In the genomic region with DNA sequence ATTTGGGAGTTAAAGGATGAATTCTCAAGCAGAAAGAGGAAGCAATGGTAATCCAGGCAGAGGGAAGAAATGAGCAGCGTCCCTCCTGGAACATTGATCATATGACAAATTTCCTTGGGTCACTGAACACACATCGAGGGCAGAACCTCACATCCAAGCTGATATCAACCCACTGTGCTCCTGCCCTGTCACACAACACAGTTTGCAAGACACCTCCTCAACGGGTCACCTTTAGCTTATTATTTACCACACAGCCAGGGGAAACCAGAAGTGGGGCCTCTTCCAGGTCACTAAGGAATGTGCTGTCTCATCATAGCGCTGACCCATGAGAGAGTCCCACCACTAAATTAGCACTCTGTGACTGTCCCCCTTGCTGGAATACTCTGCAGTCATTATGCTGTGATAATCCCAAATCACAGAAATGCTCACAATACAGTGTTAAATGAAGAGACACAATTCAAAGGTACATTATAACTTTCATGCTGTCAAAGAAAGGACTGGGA, we compare ENCODE assay signal across 23 cellular contexts.
"Had no signal": no experiment of that assay in that cellular context is flagged by ENCODE, and none has a peak within 500 bp of the region (broad histone marks: within the 10 kb centered on the region; RNA-seq: fewer than 3 reads in every experiment).

No MANE protein-coding gene starts in this region.

- H3K36me3 Mint-ChIP-seq: immature natural killer cell; natural killer cell; stimulated activated naive B cell treated with anti-CD40 and anti-IgM and Interleukin-4, amounts not matched to agents 10 μg/mL and 1 μg/mL and 100 μg/mL, for 72 hours had no signal

- ATAC-seq: left ventricle myocardium superior; lower lobe of right lung; natural killer cell; pancreas; stimulated activated naive B cell treated with anti-CD40 and anti-IgM and Interleukin-4, amounts not matched to agents 10 μg/mL and 1 μg/mL and 100 μg/mL, for 72 hours; upper lobe of right lung had no signal

- H3K27ac Mint-ChIP-seq: immature natural killer cell; natural killer cell; stimulated activated naive B cell treated with anti-CD40 and anti-IgM and Interleukin-4, amounts not matched to agents 10 μg/mL and 1 μg/mL and 100 μg/mL, for 72 hours; stimulated activated naive CD8-positive, alpha-beta T cell treated with anti-CD3 and anti-CD28 coated beads, Interleukin-15, Interleukin-2, amounts not matched to agents 100 ng/mL and 50 ng/mL, for 24 hours had no signal

- H3K4me3 Mint-ChIP-seq: immature natural killer cell; natural killer cell; stimulated activated naive B cell treated with anti-CD40 and anti-IgM and Interleukin-4, amounts not matched to agents 10 μg/mL and 1 μg/mL and 100 μg/mL, for 72 hours; stimulated activated naive CD8-positive, alpha-beta T cell treated with anti-CD3 and anti-CD28 coated beads, Interleukin-15, Interleukin-2, amounts not matched to agents 100 ng/mL and 50 ng/mL, for 24 hours had no signal

- H3K27me3 ChIP-seq: dorsolateral prefrontal cortex, pancreas, right lobe of liver, tibial nerve, upper lobe of right lung, vagina had no signal

- H3K4me3 ChIP-seq: dorsolateral prefrontal cortex, lower lobe of right lung, pancreas, right lobe of liver, thoracic aorta, tibial nerve, upper lobe of right lung, vagina had no signal

- FAIRE-seq: frontal cortex, pancreas, small intestine had no signal

- H3K27ac ChIP-seq: dorsolateral prefrontal cortex, lower lobe of right lung, pancreas, thoracic aorta, tibial nerve, upper lobe of right lung, vagina had no signal

- H3K9me3 ChIP-seq: lower lobe of right lung, pancreas, right lobe of liver, thoracic aorta, tibial nerve, upper lobe of right lung, vagina had no signal

- H3K36me3 ChIP-seq: lower lobe of right lung, pancreas, right lobe of liver, thoracic aorta, tibial nerve, upper lobe of right lung, vagina had no signal

- H3K4me1 Mint-ChIP-seq: immature natural killer cell; natural killer cell; stimulated activated naive B cell treated with anti-CD40 and anti-IgM and Interleukin-4, amounts not matched to agents 10 μg/mL and 1 μg/mL and 100 μg/mL, for 72 hours had no signal

- H3K4me1 ChIP-seq: lower lobe of right lung, pancreas, upper lobe of right lung had no signal

- DNase-seq: cortex of kidney; dorsolateral prefrontal cortex; effector CD4-positive, alpha-beta T cell; hypothalamus; immature natural killer cell; islet precursor cell; kidney glomerular epithelial cell; left ventricle myocardium superior; lower lobe of right lung; natural killer cell; occipital lobe; pancreas; right lobe of liver; small intestine; stimulated activated CD4-positive, alpha-beta T cell treated with anti-CD3 and anti-CD28 coated beads, Interleukin-15, amount 100 ng/mL, for 24 hours; stimulated activated CD4-positive, alpha-beta T cell treated with anti-CD3 and anti-CD28 coated beads, Interleukin-2, amount 100 ng/mL, for 48 hours; stimulated activated naive B cell treated with anti-CD40 and anti-IgM and Interleukin-4, amounts not matched to agents 10 μg/mL and 1 μg/mL and 100 μg/mL, for 72 hours; upper lobe of right lung had no signal

- H3K9me3 Mint-ChIP-seq: natural killer cell; stimulated activated naive B cell treated with anti-CD40 and anti-IgM and Interleukin-4, amounts not matched to agents 10 μg/mL and 1 μg/mL and 100 μg/mL, for 72 hours; stimulated activated naive CD8-positive, alpha-beta T cell treated with anti-CD3 and anti-CD28 coated beads, Interleukin-15, Interleukin-2, amounts not matched to agents 100 ng/mL and 50 ng/mL, for 24 hours had no signal
